ENCODE assay signal across 8 cellular contexts in genomic region chr7:87344446-87344845, GRCh38. TPM values are rescaled to one million over a fixed set of nuclear protein-coding genes. Genes with fewer than 3 reads are reported as not detected.
DNase-seq lines count a peak whose midpoint lies in the region; TF ChIP-seq lines count a peak whose summit lies in the region.

No MANE protein-coding gene starts in this region.

- peak overlapping the region; percentile 80 for H3K9ac ChIP-seq in mammary epithelial cell (ENCODE audit: insufficient read depth, low read length)

- whole genome bisulfite sequencing in mammary epithelial cell (ENCODE audit: low coverage, missing lambda C conversion rate), result 0% methylated on average over 2 of the region's 2 CpGs

- H3K27me3 ChIP-seq in mammary epithelial cell (ENCODE audit: insufficient read depth, low read length) (no peaks in the 10 kb centered on the region), muscle layer of duodenum (ENCODE audit: low read depth, low read length) (no peaks in the 10 kb centered on the region)

- H2AFZ ChIP-seq in mammary epithelial cell (ENCODE audit: low read depth, low read length), result peak overlapping the region; percentile 31

- intact Hi-C loops in mammary epithelial cell (cut with micrococcal nuclease), result loop anchor here (2.0 kb wide), 2 partner anchors 14 to 70 kb away; no protein-coding TSS in a partner anchor

- peak overlapping the region; percentile 94 for H3K4me2 ChIP-seq in mammary epithelial cell (ENCODE audit: insufficient read depth, low read depth, low read length)

- dilution Hi-C loops in mammary epithelial cell (cut with HindIII; ENCODE audit: low sequenced_read_pairs), result no loop called here

- POLR2A ChIA-PET in AG04449 (lab: Yijun Ruan, JAX), result no interaction called here

- no peaks in the 10 kb centered on the region for H4K20me1 ChIP-seq in mammary epithelial cell (ENCODE audit: insufficient read depth, low read length)

- CTCF ChIA-PET in AG04449 (lab: Yijun Ruan, JAX) (interaction anchor here (1.8 kb wide), 1 partner anchor 72 kb away, joined by 6 read pairs; no protein-coding TSS in a partner anchor), mammary epithelial cell (lab: Charles Lee; ENCODE audit: low non-redundant PET) (no interaction called here)

- TF ChIP-seq CTCF in AG04449 (IDR thresholded peaks at IDR 0.05; ENCODE audit: insufficient read depth, low read length, missing control alignments) (no peak), mammary epithelial cell (conservative IDR thresholded peaks at IDR 0.05 in 1 of 2, IDR thresholded peaks at IDR 0.05 in 1 of 2; ENCODE audit: extremely low read depth in 1 of 2, insufficient read depth in 1 of 2, low read depth in 1 of 2, low read length in 2 of 2) (no peak)

- H3K36me3 ChIP-seq in mammary epithelial cell (ENCODE audit: insufficient read depth, low read length), result peaks cover 2% of the 10 kb centered on the region
- peaks cover 9 to 21% of the 10 kb centered on the region in 2 donors for H3K36me3 ChIP-seq in muscle layer of duodenum (ENCODE audit: control insufficient read depth in 1 of 2, insufficient read depth in 2 of 2, low read length in 2 of 2)

- in situ Hi-C loops in mammary epithelial cell (cut with MboI; ENCODE audit: low sequenced_read_pairs in 2 of 2), result no loop called here

- H3K9me3 ChIP-seq in mammary epithelial cell (replicated peaks; ENCODE audit: insufficient read depth, low read length), result no peaks in the 10 kb centered on the region
- H3K9me3 ChIP-seq in muscle layer of duodenum (ENCODE audit: control insufficient read depth in 1 of 2, low read length in 2 of 2), result no peaks in the 10 kb centered on the region

- BruUV-seq in mammary epithelial cell (replicated peaks; lab: Mats Ljungman, UMichigan), result no TSS peak

- H3K4me1 ChIP-seq in mammary epithelial cell (ENCODE audit: insufficient read depth, low read length), result peaks cover 35% of the 10 kb centered on the region
- H3K4me1 ChIP-seq in muscle layer of duodenum (ENCODE audit: control insufficient read depth in 1 of 2, insufficient read depth in 2 of 2, low read length in 2 of 2), result peaks cover 8 to 9% of the 10 kb centered on the region in 2 donors

- H3K27ac ChIP-seq in mammary epithelial cell (ENCODE audit: insufficient read depth, low read depth, low read length), result peak overlapping the region; percentile 77
- H3K27ac ChIP-seq in muscle layer of duodenum (ENCODE audit: low read length), result peak overlapping the region; percentile 91

- DNase-seq in AG04449 (ENCODE audit: low read depth, low spot score) (no peak), mammary epithelial cell (peak; percentile 58), NCI-H526 (lab: John Stamatoyannopoulos, UW) (no peak), GDM1 (lab: John Stamatoyannopoulos, UW) (no peak), ureter (ENCODE audit: low spot score) (no peak), NCI-H1092 (lab: John Stamatoyannopoulos, UW) (no peak)
- no peak for DNase-seq in Jurkat, Clone E6-1 (ENCODE audit: low read depth, low spot score)

- peaks cover 45% of the 10 kb centered on the region for H3K79me2 ChIP-seq in mammary epithelial cell (ENCODE audit: insufficient read depth, low read length)

- H3K4me3 ChIP-seq in AG04449 (ENCODE audit: low read depth, low read length) (peak overlapping the region; percentile 77), mammary epithelial cell (replicated peaks in 1 of 3; ENCODE audit: insufficient read depth in 1 of 3, low read depth in 2 of 3, low read length in 3 of 3) (peak overlapping the region; percentile 76 to 96 (median 90)), muscle layer of duodenum (ENCODE audit: low read depth in 1 of 2, low read length in 2 of 2) (peak overlapping the region; percentile 71 to 98)
- H3K4me3 ChIP-seq in Jurkat, Clone E6-1 (ENCODE audit: low read length), result peak overlapping the region; percentile 81

RNA-seq across cellular contexts. Expression of gene CROT, which starts 1.0 kb away (rescaled TPM):
- 8.6 TPM for polyA plus RNA-seq in Jurkat, Clone E6-1 (2012; ENCODE audit: insufficient read depth, insufficient read length)
- total RNA-seq in mammary epithelial cell, result 10 to 100 TPM; 15.9 to 34.0 TPM
- polyA plus RNA-seq in mammary epithelial cell, result 11.2 TPM
- 10.3 TPM for polyA minus RNA-seq in mammary epithelial cell
- 96.9 TPM for total RNA-seq in ureter
